In the genomic region with DNA sequence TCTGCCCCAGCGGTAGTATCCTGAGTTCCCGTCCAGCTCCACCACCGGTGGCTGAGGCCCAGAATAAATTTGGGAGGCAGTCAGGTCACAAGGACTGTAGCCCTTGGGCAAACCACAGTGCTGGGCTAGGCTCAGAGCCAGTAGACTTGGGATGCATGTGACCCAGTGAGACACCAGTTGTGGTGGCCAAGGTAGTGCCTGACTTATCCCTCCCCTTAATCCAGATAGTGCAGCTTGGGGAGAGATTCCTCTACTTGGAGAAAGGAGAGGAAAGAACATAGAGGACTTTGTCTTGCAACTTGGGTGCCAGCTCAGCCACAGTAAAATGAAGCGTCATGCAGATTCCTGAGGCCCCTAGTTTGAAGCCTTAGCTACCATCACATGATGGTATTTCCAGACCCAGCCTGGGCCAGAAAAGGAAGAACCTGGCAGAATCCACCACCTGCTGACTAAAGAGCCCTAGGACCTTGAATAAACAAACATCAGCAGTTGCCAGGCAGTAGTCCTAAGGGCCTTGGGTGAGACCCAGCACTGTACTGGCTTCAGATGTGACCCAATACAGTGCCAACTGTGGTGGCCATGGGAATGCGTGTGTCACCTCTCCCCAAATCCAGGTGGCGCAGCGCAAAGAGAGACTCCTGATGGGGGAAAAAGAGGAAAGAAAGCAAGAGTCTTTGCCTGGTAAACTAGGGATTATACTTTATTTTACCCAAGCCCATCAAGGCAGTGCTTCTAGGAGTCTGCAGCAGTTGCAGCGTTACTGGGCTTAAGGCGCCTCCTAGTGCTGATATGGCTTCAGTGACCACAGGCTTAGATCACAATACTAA, we compare ENCODE assay signal across 8 cellular contexts.
DNase-seq lines count a peak whose midpoint lies in the region; ATAC-seq lines count a peak whose summit lies in the region.

No MANE protein-coding gene starts in this region.

- DNase-seq in AG20443 (ENCODE audit: low spot score) (peak; percentile 76), NCI-H69 (lab: John Stamatoyannopoulos, UW) (peak; percentile 77), medulla oblongata (ENCODE audit: extremely low spot score) (peak; percentile 86)
- DNase-seq in activated CD4-positive, alpha-beta T cell treated with anti-CD3 and anti-CD28 coated beads, Interleukin-2, amount 50 U/mL, for 4 hours: peak; percentile 61 to 62
- peak; percentile 13 for DNase-seq in effector CD8-positive, alpha-beta T cell (lab: John Stamatoyannopoulos, UW)
- peak; percentile 32 for DNase-seq in stimulated activated CD8-positive, alpha-beta memory T cell treated with anti-CD3 and anti-CD28 coated beads, Interleukin-15, amount 100 ng/mL, for 1 hour (ENCODE audit: low read depth)

- peak; percentile 74 for ATAC-seq in GM19023 (IDR thresholded peaks at IDR 0.05; ENCODE audit: unreplicated experiment)
- peak; percentile 96 for ATAC-seq in HG03378 (IDR thresholded peaks at IDR 0.05; ENCODE audit: unreplicated experiment)

Comparison
In these comparisons a context has a peak if more than half of its experiments do, and no peak if none do; other contexts are left out.
1. Peak in every context shown above with its lines: DNase-seq and ATAC-seq.
2. DNase-seq: peak in every context shown above with its lines; median percentile 86 in medulla oblongata; 77 in NCI-H69; 76 in AG20443; 62 in activated CD4-positive, alpha-beta T cell treated with anti-CD3 and anti-CD28 coated beads, Interleukin-2, amount 50 U/mL, for 4 hours; 32 in stimulated activated CD8-positive, alpha-beta memory T cell treated with anti-CD3 and anti-CD28 coated beads, Interleukin-15, amount 100 ng/mL, for 1 hour; 13 in effector CD8-positive, alpha-beta T cell.